In the genomic region with DNA sequence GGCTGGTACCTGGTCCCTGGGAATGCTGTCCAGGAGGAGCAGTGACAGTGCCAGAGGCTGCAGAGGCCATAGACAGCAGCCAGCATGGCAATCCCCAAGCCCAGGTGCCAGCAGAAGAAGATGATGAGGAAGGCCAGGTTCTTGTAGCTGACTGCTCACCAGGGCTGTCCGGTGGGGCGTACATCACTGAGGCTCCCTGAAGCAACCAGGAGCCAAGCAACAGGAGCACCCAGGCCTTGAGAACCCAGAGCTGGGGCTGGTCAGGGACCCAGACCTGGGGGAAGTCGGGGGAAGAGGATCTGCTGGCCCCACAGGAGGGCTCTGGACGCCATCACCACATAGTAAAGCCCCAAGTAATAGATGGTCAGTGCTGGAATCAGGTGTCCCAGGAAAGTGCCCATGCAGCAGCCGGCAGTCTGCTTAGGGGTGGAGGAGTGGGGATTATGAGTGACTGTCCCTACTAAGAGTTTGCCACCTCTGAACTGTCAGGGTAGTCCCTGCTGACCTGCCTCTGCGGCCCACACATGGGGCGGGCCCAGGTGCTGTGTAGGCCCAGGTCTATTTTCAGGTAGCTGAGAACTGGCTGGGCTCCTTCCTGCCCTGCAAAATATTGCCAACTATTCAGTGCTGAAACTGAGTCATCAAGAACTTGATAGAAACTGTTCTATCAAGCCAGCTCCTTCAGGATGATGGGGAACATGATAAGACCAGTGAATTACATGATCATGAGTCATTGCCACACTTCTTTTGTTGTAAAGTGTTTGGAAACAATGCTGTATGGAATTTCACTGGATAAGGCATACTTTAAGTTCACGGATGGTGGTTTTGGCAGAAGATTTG, we compare ENCODE assay signal across 10 cellular contexts.
DNase-seq lines count a peak whose midpoint lies in the region; ATAC-seq, FAIRE-seq and TF ChIP-seq lines count a peak whose summit lies in the region.
"Had no signal": no experiment of that assay in that cellular context is flagged by ENCODE, and none has a peak within 500 bp of the region (broad histone marks: within the 10 kb centered on the region; RNA-seq: fewer than 3 reads in every experiment).

No MANE protein-coding gene starts in this region.

- no peak overlapping the region for H3K4me3 Mint-ChIP-seq in MCF 10A (ENCODE audit: unreplicated experiment)

- POLR2A ChIA-PET in MCF 10A (lab: Yijun Ruan, JAX): interaction anchor here (0.8 kb wide), 1 partner anchor 87 kb away, joined by 3 read pairs; no protein-coding TSS in a partner anchor

- dilution Hi-C loops in keratinocyte (cut with MboI; ENCODE audit: extremely low pct_ligation_motif_present, low sequenced_read_pairs): no loop called here

- DNase-seq in MCF 10A (ENCODE audit: unreplicated experiment) (peak; percentile 93), breast epithelium (ENCODE audit: low spot score in 2 of 2) (no peak), astrocyte of the cerebellum (ENCODE audit: low read depth) (peak; percentile 95), keratinocyte (ENCODE audit: low read depth, low spot score) (peak; percentile 95), urothelium cell line (ENCODE audit: low spot score) (peak; percentile 79), activated gamma-delta T cell (lab: John Stamatoyannopoulos, UW) (no peak)
- DNase-seq: activated CD4-positive, alpha-beta T cell treated with anti-CD3 and anti-CD28 coated beads, Interleukin-2, amount 50 U/mL, for 4 hours had no signal

- peak overlapping the region; percentile 54 for H3K4me2 ChIP-seq in keratinocyte (ENCODE audit: control insufficient read depth, extremely low read depth, insufficient read depth, low read depth, low read length)

- peaks cover 12% of the 10 kb centered on the region for H3K4me1 Mint-ChIP-seq in MCF 10A (ENCODE audit: insufficient read depth, unreplicated experiment)

- no peak overlapping the region for H3K4me3 ChIP-seq in breast epithelium
- H3K4me3 ChIP-seq in astrocyte of the cerebellum (ENCODE audit: low read depth, low read length): no peak overlapping the region
- H3K4me3 ChIP-seq in keratinocyte (ENCODE audit: control insufficient read depth in 2 of 3, extremely low read depth in 1 of 3, insufficient read depth in 2 of 3, low read depth in 1 of 3, low read length in 3 of 3): no peak overlapping the region

- peak overlapping the region; percentile 16 for H3K9ac ChIP-seq in keratinocyte (ENCODE audit: control insufficient read depth, extremely low read depth, insufficient read depth, low read length)

- TF ChIP-seq CTCF in MCF 10A (IDR thresholded peaks at IDR 0.05; ENCODE audit: unreplicated experiment) (no peak), breast epithelium (IDR thresholded peaks at IDR 0.05) (no peak), astrocyte of the cerebellum (IDR thresholded peaks at IDR 0.05; ENCODE audit: low read depth, low read length, missing control alignments) (no peak), keratinocyte (optimal IDR thresholded peaks at IDR 0.05 in 1 of 3, IDR thresholded peaks at IDR 0.05 in 1 of 3, conservative IDR thresholded peaks at IDR 0.05 in 1 of 3; ENCODE audit: extremely low read depth in 1 of 3, insufficient read depth in 2 of 3, low read length in 3 of 3) (no peak)

- in situ Hi-C loops in astrocyte of the cerebellum (cut with HindIII; ENCODE audit: low sequenced_read_pairs): no loop called here

- H3K27ac Mint-ChIP-seq in MCF 10A (ENCODE audit: low read depth, unreplicated experiment): peak overlapping the region; percentile 46

- H3K36me3 ChIP-seq in breast epithelium: no peaks in the 10 kb centered on the region
- no peaks in the 10 kb centered on the region for H3K36me3 ChIP-seq in keratinocyte (ENCODE audit: control insufficient read depth in 2 of 2, extremely low read depth in 1 of 2, insufficient read depth in 2 of 2, low read length in 2 of 2)

- H3K4me1 ChIP-seq in breast epithelium: no peaks in the 10 kb centered on the region
- H3K4me1 ChIP-seq in keratinocyte (ENCODE audit: control insufficient read depth, extremely low read depth, insufficient read depth, low read length): peaks cover 16% of the 10 kb centered on the region

- H3K27ac ChIP-seq in breast epithelium: no peak overlapping the region
- H3K27ac ChIP-seq in keratinocyte (ENCODE audit: control insufficient read depth, insufficient read depth, low read length): peak overlapping the region; percentile 57

- peak overlapping the region; percentile 51 for H2AFZ ChIP-seq in keratinocyte (ENCODE audit: control insufficient read depth, low read length)

- intact Hi-C loops in MCF 10A (cut with micrococcal nuclease) (no loop called here), breast epithelium (cut with DNase I; ENCODE audit: low total_unique reads) (no loop called here)

- H3K9me3 ChIP-seq in breast epithelium (no peaks in the 10 kb centered on the region), keratinocyte (ENCODE audit: control insufficient read depth, low read depth, low read length) (no peaks in the 10 kb centered on the region)

- H3K27me3 ChIP-seq in breast epithelium (no peaks in the 10 kb centered on the region), keratinocyte (ENCODE audit: control insufficient read depth, extremely low read depth, insufficient read depth, low read length) (no peaks in the 10 kb centered on the region)

- FAIRE-seq in keratinocyte (lab: Jason Lieb, UNC) (peak; percentile 99), urothelium cell line (lab: Jason Lieb, UNC) (peak; percentile 96)
- FAIRE-seq: frontal cortex had no signal

- CTCF ChIA-PET in MCF 10A (lab: Yijun Ruan, JAX): interaction anchor here (0.6 to 3.9 kb wide), 3 partner anchors 18 to 77 kb away, joined by 6 to 15 read pairs (median 9); no protein-coding TSS in a partner anchor

- H4K20me1 ChIP-seq in keratinocyte (ENCODE audit: control insufficient read depth, extremely low read depth, insufficient read depth, low read length): no peaks in the 10 kb centered on the region

- no peak for TF ChIP-seq POLR2A in breast epithelium (IDR thresholded peaks at IDR 0.05)

- H3K9me3 Mint-ChIP-seq in MCF 10A (ENCODE audit: unreplicated experiment): no peaks in the 10 kb centered on the region

- BruUV-seq in MCF 10A (replicated peaks; lab: Mats Ljungman, UMichigan): no TSS peak

- no peaks in the 10 kb centered on the region for H3K27me3 Mint-ChIP-seq in MCF 10A (ENCODE audit: insufficient read depth, unreplicated experiment)

- no peaks in the 10 kb centered on the region for H3K9me1 ChIP-seq in keratinocyte (ENCODE audit: control insufficient read depth, extremely low read depth, insufficient read depth, low read length)

- ATAC-seq in HG03520 (IDR thresholded peaks at IDR 0.05; ENCODE audit: unreplicated experiment) (no peak), HG02759 (IDR thresholded peaks at IDR 0.05; ENCODE audit: unreplicated experiment) (no peak)

- no peaks in the 10 kb centered on the region for H3K79me2 ChIP-seq in keratinocyte (ENCODE audit: control insufficient read depth, insufficient read depth, low read length)

- no peaks in the 10 kb centered on the region for H3K36me3 Mint-ChIP-seq in MCF 10A (ENCODE audit: insufficient read depth, unreplicated experiment)

Comparison
In these comparisons a context has a peak if more than half of its experiments do, and no peak if none do; other contexts are left out.
1. DNase-seq: peak in MCF 10A (single experiment), astrocyte of the cerebellum (single experiment), keratinocyte (single experiment) and urothelium cell line (single experiment); none in breast epithelium (0 of 2) and activated gamma-delta T cell (single experiment).